17 cellular contexts compared by ENCODE assay signal in genomic region chr2:102782187-102782586, GRCh38.
"Had no signal": no experiment of that assay in that cellular context is flagged by ENCODE, and none has a peak within 500 bp of the region (broad histone marks: within the 10 kb centered on the region; RNA-seq: fewer than 3 reads in every experiment).

No MANE protein-coding gene starts in this region.

- H3K9ac ChIP-seq: SK-N-SH had no signal

- H3K27ac ChIP-seq: RWPE1 had no signal

- H3K9me3 ChIP-seq: SK-N-SH had no signal

- DNase-seq: KBM-7, NCI-H1092, NCI-H1105 treated with DMSO at 0.1 percent for 48 hours, NCI-H1417 treated with DMSO at 0.1 percent for 48 hours, NCI-H146, NCI-H187, NCI-H2029, NCI-H2081 treated with DMSO at 0.1 percent for 48 hours, NCI-H226, NCI-H510A, NCI-H524 treated with DMSO at 0.1 percent for 48 hours, NCI-H69, NCI-H774, SHP77, SK-N-SH, SW 1271 had no signal

- H3K4me2 ChIP-seq: SK-N-SH had no signal
